14 cellular contexts compared by ENCODE assay signal in genomic region chr1:37734629-37735591, GRCh38. TPM values are rescaled to one million over a fixed set of nuclear protein-coding genes. Genes with fewer than 3 reads are reported as not detected.
DNase-seq lines count a peak whose midpoint lies in the region; TF ChIP-seq lines count a peak whose summit lies in the region.
"Had no signal": no experiment of that assay in that cellular context is flagged by ENCODE, and none has a peak within 500 bp of the region (broad histone marks: within the 10 kb centered on the region; RNA-seq: fewer than 3 reads in every experiment).

No MANE protein-coding gene starts in this region.

- DNase-seq in activated CD4-positive, alpha-beta T cell treated with anti-CD3 and anti-CD28 coated beads, Interleukin-2, amount 10 ng/mL, durations not matched to agents 24 days and 14 days, result peak; percentile 64
- DNase-seq in activated CD4-positive, alpha-beta T cell treated with anti-CD3 and anti-CD28 coated beads, Interleukin-2, amount 50 U/mL, for 1 hour, result no peak
- DNase-seq in Peyer's patch, result peak in 2 of 3 donors; percentile 89 to 90
- no peak for DNase-seq in progenitor cell of endocrine pancreas (ENCODE audit: low spot score, unreplicated experiment)
- no peak for DNase-seq in HFFc6
- DNase-seq in G401 (ENCODE audit: low spot score), result no peak
- no peak for DNase-seq in activated T-cell treated with anti-CD3 and anti-CD28 coated beads for 4 hours
- DNase-seq: MG63, substantia nigra had no signal

- no peak overlapping the region for H3K27ac Mint-ChIP-seq in activated CD4-positive, alpha-beta T cell treated with anti-CD3 and anti-CD28 coated beads, Interleukin-2, amount 10 ng/mL, durations not matched to agents 24 days and 14 days
- H3K27ac Mint-ChIP-seq in progenitor cell of endocrine pancreas (no peak overlapping the region), HFFc6 (no peak overlapping the region)
- H3K27ac Mint-ChIP-seq: nephron had no signal

- peaks cover 6% of the 10 kb centered on the region for H3K9me3 Mint-ChIP-seq in activated CD4-positive, alpha-beta T cell treated with anti-CD3 and anti-CD28 coated beads, Interleukin-2, amount 10 ng/mL, durations not matched to agents 24 days and 14 days
- H3K9me3 Mint-ChIP-seq in progenitor cell of endocrine pancreas (ENCODE audit: low read depth), result peaks cover 6% of the 10 kb centered on the region
- no peaks in the 10 kb centered on the region for H3K9me3 Mint-ChIP-seq in HFFc6

- H3K27me3 ChIP-seq in Peyer's patch, result no peaks in the 10 kb centered on the region
- H3K27me3 ChIP-seq: MG63 had no signal

- peaks cover 0 to 15% (median 0%) of the 10 kb centered on the region in 4 donors for H3K4me1 ChIP-seq in Peyer's patch
- H3K4me1 ChIP-seq: SJSA1 had no signal

- intact Hi-C loops in activated CD4-positive, alpha-beta T cell treated with anti-CD3 and anti-CD28 coated beads, Interleukin-2, amount 10 ng/mL, durations not matched to agents 24 days and 14 days (cut with micrococcal nuclease), result no loop called here

- TF ChIP-seq POLR2A in Peyer's patch (IDR thresholded peaks at IDR 0.05), result peak in 1 of 2 donors; percentile 15

- peaks cover 0 to 7% (median 0%) of the 10 kb centered on the region in 3 donors for H3K36me3 ChIP-seq in Peyer's patch
- H3K36me3 ChIP-seq: MG63, SJSA1 had no signal

- H3K9me3 ChIP-seq in Peyer's patch, result no peaks in the 10 kb centered on the region
- H3K9me3 ChIP-seq: MG63, SJSA1 had no signal

- no peaks in the 10 kb centered on the region for H3K36me3 Mint-ChIP-seq in activated CD4-positive, alpha-beta T cell treated with anti-CD3 and anti-CD28 coated beads, Interleukin-2, amount 10 ng/mL, durations not matched to agents 24 days and 14 days (ENCODE audit: low read depth)
- H3K36me3 Mint-ChIP-seq in progenitor cell of endocrine pancreas (ENCODE audit: insufficient read depth), result no peaks in the 10 kb centered on the region
- H3K36me3 Mint-ChIP-seq in HFFc6 (ENCODE audit: low read depth), result no peaks in the 10 kb centered on the region

- H3K27me3 Mint-ChIP-seq in activated CD4-positive, alpha-beta T cell treated with anti-CD3 and anti-CD28 coated beads, Interleukin-2, amount 10 ng/mL, durations not matched to agents 24 days and 14 days, result peaks cover 38% of the 10 kb centered on the region
- H3K27me3 Mint-ChIP-seq in progenitor cell of endocrine pancreas (peaks cover 40% of the 10 kb centered on the region), HFFc6 (ENCODE audit: insufficient read depth) (peaks cover 31% of the 10 kb centered on the region)

- H3K27ac ChIP-seq in Peyer's patch, result peak overlapping the region in 3 of 4 donors; percentile 72 to 90 (median 77)
- H3K27ac ChIP-seq: SJSA1, skin epidermis had no signal

- in situ Hi-C loops in G401 (cut with HindIII; ENCODE audit: low sequenced_read_pairs), result no loop called here

- no peak overlapping the region for H3K4me3 Mint-ChIP-seq in activated CD4-positive, alpha-beta T cell treated with anti-CD3 and anti-CD28 coated beads, Interleukin-2, amount 10 ng/mL, durations not matched to agents 24 days and 14 days
- H3K4me3 Mint-ChIP-seq in progenitor cell of endocrine pancreas (ENCODE audit: low read depth) (peak overlapping the region; percentile 51), HFFc6 (no peak overlapping the region; the same call in 1 of the 2 replicates)
- H3K4me3 Mint-ChIP-seq: nephron had no signal

- H3K4me1 Mint-ChIP-seq in activated CD4-positive, alpha-beta T cell treated with anti-CD3 and anti-CD28 coated beads, Interleukin-2, amount 10 ng/mL, durations not matched to agents 24 days and 14 days, result no peaks in the 10 kb centered on the region
- H3K4me1 Mint-ChIP-seq in progenitor cell of endocrine pancreas (ENCODE audit: low read depth) (peaks cover 7% of the 10 kb centered on the region), HFFc6 (ENCODE audit: low read depth) (no peaks in the 10 kb centered on the region)
- H3K4me1 Mint-ChIP-seq: nephron had no signal

- no peak for TF ChIP-seq CTCF in Peyer's patch (IDR thresholded peaks at IDR 0.05)
- no peak for TF ChIP-seq CTCF in progenitor cell of endocrine pancreas (IDR thresholded peaks at IDR 0.05; ENCODE audit: unreplicated experiment)
- TF ChIP-seq CTCF in HFFc6 (IDR thresholded peaks at IDR 0.05), result no peak

- H3K4me3 ChIP-seq in Peyer's patch (peak overlapping the region in 3 of 4 donors; percentile 30 to 66 (median 50)), iPS-11a (ENCODE audit: low read depth, low read length) (peak overlapping the region; percentile 41)
- H3K4me3 ChIP-seq: MG63, SJSA1, skin epidermis had no signal

RNA-seq across cellular contexts. Expression of gene EPHA10, which starts 30.0 kb away (rescaled TPM):
- total RNA-seq in activated CD4-positive, alpha-beta T cell treated with anti-CD3 and anti-CD28 coated beads, Interleukin-2, amount 10 ng/mL, durations not matched to agents 24 days and 14 days, result 0.21 and 0.31 TPM in 2 replicates
- total RNA-seq in Peyer's patch (10 to 100 TPM in 3 of 4 donors, 1 to 10 TPM in 1; 9.9 to 67.8 (median 58.0) TPM), progenitor cell of endocrine pancreas (5.1 and 6.2 TPM in 2 replicates)
- not detected for total RNA-seq in HFFc6 (2021; fragmentation: NEBNext Ultra II Directional; extraction: Animal tissue kit (Norgen Biotek cat#: 25700))
- total RNA-seq in G401 (2014; rRNA removed; shearing (Covaris generic)), result 0.17 and 0.49 TPM in 2 replicates
- total RNA-seq: fibroblast of villous mesenchyme, SJSA1 had no signal

RNA-seq across cellular contexts. Expression of gene CDCA8, which starts 42.6 kb away (rescaled TPM):
- total RNA-seq in activated CD4-positive, alpha-beta T cell treated with anti-CD3 and anti-CD28 coated beads, Interleukin-2, amount 10 ng/mL, durations not matched to agents 24 days and 14 days, result 35.6 and 35.9 TPM in 2 replicates
- 1 to 10 TPM; 3.1 to 7.4 (median 4.0) TPM for total RNA-seq in Peyer's patch
- total RNA-seq in progenitor cell of endocrine pancreas, result 19.3 and 20.6 TPM in 2 replicates
- 10 to 100 TPM; 20.3 to 44.3 (median 41.3) TPM for total RNA-seq in HFFc6 (2021; fragmentation: NEBNext Ultra II Directional; extraction: Animal tissue kit (Norgen Biotek cat#: 25700))
- total RNA-seq in G401 (2014; rRNA removed; shearing (Covaris generic)), result 18.9 and 20.3 TPM in 2 replicates

RNA-seq across cellular contexts. Expression of gene MANEAL, which starts 58.7 kb away (rescaled TPM):
- total RNA-seq in activated CD4-positive, alpha-beta T cell treated with anti-CD3 and anti-CD28 coated beads, Interleukin-2, amount 10 ng/mL, durations not matched to agents 24 days and 14 days, result 2.7 and 3.1 TPM in 2 replicates
- total RNA-seq in Peyer's patch (1 to 10 TPM; 3.3 to 3.8 (median 3.6) TPM), progenitor cell of endocrine pancreas (23.2 and 23.8 TPM in 2 replicates)
- total RNA-seq in HFFc6 (2021; fragmentation: NEBNext Ultra II Directional; extraction: Animal tissue kit (Norgen Biotek cat#: 25700)), result 10 to 100 TPM in 3 of 6 experiments, 1 to 10 TPM in 3; 9.5 to 11.1 (median 9.9) TPM
- 22.0 and 31.3 TPM in 2 replicates for total RNA-seq in G401 (2014; rRNA removed; shearing (Covaris generic))

Comparison
In these comparisons a context has a peak if more than half of its experiments do, and no peak if none do; other contexts are left out.
1. DNase-seq: peak in activated CD4-positive, alpha-beta T cell treated with anti-CD3 and anti-CD28 coated beads, Interleukin-2, amount 10 ng/mL, durations not matched to agents 24 days and 14 days (single experiment) and Peyer's patch (2 of 3); none in activated CD4-positive, alpha-beta T cell treated with anti-CD3 and anti-CD28 coated beads, Interleukin-2, amount 50 U/mL, for 1 hour (single experiment), progenitor cell of endocrine pancreas (single experiment), HFFc6 (single experiment), G401 (single experiment) and activated T-cell treated with anti-CD3 and anti-CD28 coated beads for 4 hours (single experiment).